In genomic region chr3:37197810-37198371, GRCh38 we compare ENCODE assay signal across 13 cellular contexts. TPM values are rescaled to one million over a fixed set of nuclear protein-coding genes. Genes with fewer than 3 reads are reported as not detected.
DNase-seq lines count a peak whose midpoint lies in the region; ATAC-seq, FAIRE-seq and TF ChIP-seq lines count a peak whose summit lies in the region.
"Had no signal": no experiment of that assay in that cellular context is flagged by ENCODE, and none has a peak within 500 bp of the region (broad histone marks: within the 10 kb centered on the region; RNA-seq: fewer than 3 reads in every experiment).

No MANE protein-coding gene starts in this region.

- H3K36me3 Mint-ChIP-seq in astrocyte (ENCODE audit: low read depth, unreplicated experiment), result peaks cover 1% of the 10 kb centered on the region

- H2AFZ ChIP-seq in astrocyte (ENCODE audit: low read depth, low read length), result no peak overlapping the region

- H3K27me3 Mint-ChIP-seq in astrocyte (ENCODE audit: low read depth, unreplicated experiment), result no peaks in the 10 kb centered on the region
- H3K27me3 Mint-ChIP-seq: activated T-helper 17 cell treated with anti-CD3 and anti-CD28 coated beads, Interleukin-2, amount 50 U/mL, for 72 hours had no signal

- TF ChIP-seq CTCF in HEK293 (tag by site-specific recombination; IDR thresholded peaks at IDR 0.05) (no peak), astrocyte (IDR thresholded peaks at IDR 0.05; ENCODE audit: insufficient read depth, low read depth, low read length) (no peak), testis (IDR thresholded peaks at IDR 0.05) (no peak), GM10248 (IDR thresholded peaks at IDR 0.05; ENCODE audit: control extremely low read depth, extremely low read depth, low read depth, missing control alignments) (no peak)

- H3K4me3 ChIP-seq in HEK293 (ENCODE audit: low read depth, low read length) (no peak overlapping the region), astrocyte (ENCODE audit: insufficient read depth, low read depth, low read length) (no peak overlapping the region), testis (no peak overlapping the region)
- H3K4me3 ChIP-seq: sigmoid colon had no signal

- peak; percentile 94 for FAIRE-seq in astrocyte (lab: Jason Lieb, UNC)

- H3K27ac ChIP-seq in HEK293 (ENCODE audit: extremely low read depth, low read depth, low read length), result no peak overlapping the region
- peak overlapping the region; percentile 81 for H3K27ac ChIP-seq in astrocyte (ENCODE audit: low read depth, low read length)
- H3K27ac ChIP-seq in testis, result no peak overlapping the region
- H3K27ac ChIP-seq: sigmoid colon had no signal

- DNase-seq in astrocyte (ENCODE audit: low read depth), result peak; percentile 78
- peak; percentile 34 for DNase-seq in iris pigment epithelial cell (ENCODE audit: low read depth)
- peak; percentile 66 for DNase-seq in stromal cell of bone marrow (ENCODE audit: low read depth)
- no peak for DNase-seq in testis
- DNase-seq in NCI-H1105 (lab: John Stamatoyannopoulos, UW), result no peak
- DNase-seq in GM10248 (ENCODE audit: extremely low spot score), result no peak
- DNase-seq: DMS53, Karpas-422, NCI-H524 treated with DMSO at 0.1 percent for 48 hours, sigmoid colon had no signal

- ATAC-seq in GM18505 (IDR thresholded peaks at IDR 0.05; ENCODE audit: unreplicated experiment), result no peak
- ATAC-seq: activated T-helper 17 cell treated with anti-CD3 and anti-CD28 coated beads, Interleukin-2, amount 50 U/mL, for 72 hours had no signal

- H3K4me3 Mint-ChIP-seq in astrocyte (ENCODE audit: unreplicated experiment), result peak overlapping the region; percentile 8
- H3K4me3 Mint-ChIP-seq: activated T-helper 17 cell treated with anti-CD3 and anti-CD28 coated beads, Interleukin-2, amount 50 U/mL, for 72 hours had no signal

- no peaks in the 10 kb centered on the region for H3K36me3 ChIP-seq in HEK293 (ENCODE audit: control insufficient read depth in 2 of 2, insufficient read depth in 1 of 2, low read length in 2 of 2)
- no peaks in the 10 kb centered on the region for H3K36me3 ChIP-seq in astrocyte (ENCODE audit: insufficient read depth, low read length)
- no peaks in the 10 kb centered on the region for H3K36me3 ChIP-seq in testis (ENCODE audit: low read depth, missing control alignments)
- H3K36me3 ChIP-seq: sigmoid colon had no signal

- no peaks in the 10 kb centered on the region for H3K27me3 ChIP-seq in astrocyte (ENCODE audit: insufficient read depth, low read length)
- H3K27me3 ChIP-seq in testis, result no peaks in the 10 kb centered on the region
- H3K27me3 ChIP-seq: sigmoid colon had no signal

- no peaks in the 10 kb centered on the region for H3K79me2 ChIP-seq in astrocyte (ENCODE audit: insufficient read depth, low read length)

- no peaks in the 10 kb centered on the region for H4K20me1 ChIP-seq in astrocyte (ENCODE audit: insufficient read depth, low read length)

- intact Hi-C loops in testis (cut with DNase I; ENCODE audit: low total_unique reads), result no loop called here

- peaks cover 27% of the 10 kb centered on the region for H3K4me1 Mint-ChIP-seq in astrocyte (ENCODE audit: low read depth, unreplicated experiment)
- H3K4me1 Mint-ChIP-seq: activated T-helper 17 cell treated with anti-CD3 and anti-CD28 coated beads, Interleukin-2, amount 50 U/mL, for 72 hours had no signal

- H3K9me3 ChIP-seq in HEK293 (ENCODE audit: control insufficient read depth, insufficient read depth, low read depth, low read length), result no peaks in the 10 kb centered on the region
- no peaks in the 10 kb centered on the region for H3K9me3 ChIP-seq in astrocyte (ENCODE audit: insufficient read depth, low read depth, low read length)
- H3K9me3 ChIP-seq in testis, result no peaks in the 10 kb centered on the region
- H3K9me3 ChIP-seq: sigmoid colon had no signal

- peaks cover 3% of the 10 kb centered on the region for H3K9me3 Mint-ChIP-seq in astrocyte (ENCODE audit: unreplicated experiment)
- H3K9me3 Mint-ChIP-seq: activated T-helper 17 cell treated with anti-CD3 and anti-CD28 coated beads, Interleukin-2, amount 50 U/mL, for 72 hours had no signal

- POLR2A ChIA-PET in HEK293 (lab: Yijun Ruan, JAX), result no interaction called here
- POLR2A ChIA-PET in GM10248 (lab: Yijun Ruan, JAX), result no interaction called here

- peak overlapping the region; percentile 61 for H3K4me2 ChIP-seq in astrocyte (ENCODE audit: low read length)

- CTCF ChIA-PET in HEK293 (lab: Yijun Ruan, JAX) (interaction anchor here (1.0 kb wide), 1 partner anchor 329 kb away, joined by 3 read pairs; no protein-coding TSS in a partner anchor), GM10248 (lab: Yijun Ruan, JAX) (no interaction called here)

- H3K4me1 ChIP-seq in HEK293 (ENCODE audit: control insufficient read depth, insufficient read depth, low read length) (no peaks in the 10 kb centered on the region), astrocyte (ENCODE audit: insufficient read depth, low read length) (peaks cover 25% of the 10 kb centered on the region), testis (no peaks in the 10 kb centered on the region)

- TF ChIP-seq POLR2A in testis (IDR thresholded peaks at IDR 0.05) (no peak), GM18505 (IDR thresholded peaks at IDR 0.05; ENCODE audit: borderline replicate concordance, extremely low read depth, insufficient read depth, insufficient read length) (no peak)

- H3K27ac Mint-ChIP-seq in astrocyte (ENCODE audit: unreplicated experiment), result peak overlapping the region; percentile 38
- H3K27ac Mint-ChIP-seq: activated T-helper 17 cell treated with anti-CD3 and anti-CD28 coated beads, Interleukin-2, amount 50 U/mL, for 72 hours had no signal

- H3K9ac ChIP-seq in astrocyte (ENCODE audit: low read length), result peak overlapping the region; percentile 67

- 46 to 53% methylated on average over 2 of the region's 2 CpGs for WGBS in testis, 2 donors

TF ChIP-seq in HEK293, 187 proteins besides CTCF, POLR2A, EP300 and RAD21:
- no peak for TF ChIP-seq GFI1B (tag by site-specific recombination; IDR thresholded peaks at IDR 0.05)
- 0 out of 2 replicates have a peak, but pooled peaks have one; percentile 50 for TF ChIP-seq KLF17 (tag by site-specific recombination; IDR thresholded peaks at IDR 0.05)
- TF ChIP-seq ZNF660 (tag by site-specific recombination; IDR thresholded peaks at IDR 0.05), result peak; percentile 100
- TF ChIP-seq PRDM6 (tag by site-specific recombination; IDR thresholded peaks at IDR 0.05), result 0 out of 2 replicates have a peak, but pooled peaks have one; percentile 40
- TF ChIP-seq GLIS1 (tag by site-specific recombination; IDR thresholded peaks at IDR 0.05), result peak; percentile 48
- no peak for TF ChIP-seq FEZF1 (tag by site-specific recombination; IDR thresholded peaks at IDR 0.05)
- no peak for TF ChIP-seq ZNF184 (tag by site-specific recombination; IDR thresholded peaks at IDR 0.05)
- TF ChIP-seq ZNF214 (tag by site-specific recombination; IDR thresholded peaks at IDR 0.05; ENCODE audit: borderline replicate concordance), result no peak
- TF ChIP-seq ZNF48 (tag by site-specific recombination; IDR thresholded peaks at IDR 0.05), result no peak
- peak; percentile 68 for TF ChIP-seq SETDB1 (IDR thresholded peaks at IDR 0.05; ENCODE audit: insufficient read length, low read length)
- TF ChIP-seq TRIM28 (IDR thresholded peaks at IDR 0.05; ENCODE audit: borderline replicate concordance, low read length), result peak; percentile 63
- no peak for TF ChIP-seq ZNF580 (tag by site-specific recombination; IDR thresholded peaks at IDR 0.05)

RNA-seq across cellular contexts. Expression of gene LRRFIP2, which starts 23.5 kb away (rescaled TPM):
- total RNA-seq in astrocyte (62.0 and 62.4 TPM in 2 replicates), testis (100 to 1,000 TPM in 1 of 2 donors, 10 to 100 TPM in 1; 86.2 to 114 TPM)
- 115 TPM for polyA plus RNA-seq in testis (ENCODE audit: insufficient read depth, low read depth, low replicate concordance)

RNA-seq across cellular contexts. Expression of gene GOLGA4, which starts 45.2 kb away (rescaled TPM):
- 69.0 and 73.1 TPM in 2 replicates for total RNA-seq in astrocyte
- 100 to 1,000 TPM; 124 to 152 TPM for total RNA-seq in testis
- 17.4 TPM for polyA plus RNA-seq in testis (ENCODE audit: insufficient read depth, low read depth, low replicate concordance)

Comparison
In these comparisons a context has a peak if more than half of its experiments do, and no peak if none do; other contexts are left out.
1. DNase-seq: peak in astrocyte (single experiment), iris pigment epithelial cell (single experiment) and stromal cell of bone marrow (single experiment); none in testis (single experiment), NCI-H1105 (single experiment) and GM10248 (single experiment).